7 cellular contexts compared by ENCODE assay signal in the genomic region with DNA sequence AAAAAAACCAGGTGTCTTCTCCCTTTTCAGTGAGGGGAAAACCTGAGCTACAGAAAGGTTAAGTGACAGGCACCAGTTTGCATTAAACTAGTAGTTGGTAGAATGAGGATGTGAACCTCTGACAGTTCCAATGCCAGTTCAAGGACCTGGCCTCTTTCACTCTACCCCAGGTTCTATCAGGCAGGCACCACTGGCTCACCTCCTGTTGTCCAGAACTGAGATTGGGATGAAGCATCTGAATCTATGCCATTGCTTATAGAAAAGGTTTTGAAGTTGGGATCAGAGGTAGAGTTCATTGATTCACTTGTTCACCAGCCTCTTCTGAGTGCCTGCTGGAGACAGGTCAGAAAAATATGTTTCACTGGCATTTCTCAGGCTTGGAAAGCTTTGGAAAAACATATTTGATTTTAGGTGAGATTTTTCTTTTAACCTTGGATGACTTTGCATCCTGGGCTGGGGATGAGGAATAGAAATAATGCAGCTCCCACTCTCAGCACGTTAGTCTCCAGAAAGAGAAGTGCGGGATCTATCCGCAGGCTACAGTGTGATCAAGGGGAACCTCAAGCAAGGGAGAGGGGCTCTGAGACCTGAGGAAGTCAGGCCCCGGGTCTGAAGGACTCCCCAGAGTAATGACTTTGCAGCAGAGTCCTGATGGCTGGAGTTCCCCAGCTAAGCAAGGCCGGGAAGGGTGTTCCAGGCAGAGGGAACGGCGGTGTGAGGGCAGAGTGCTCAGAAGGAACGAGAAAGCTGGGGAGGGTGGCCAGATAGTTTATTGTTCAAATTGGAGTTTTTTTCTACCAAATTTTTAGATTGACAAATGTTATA.
"Had no signal": no experiment of that assay in that cellular context is flagged by ENCODE, and none has a peak within 500 bp of the region (broad histone marks: within the 10 kb centered on the region; RNA-seq: fewer than 3 reads in every experiment).

No MANE protein-coding gene starts in this region.

- H3K4me3 Mint-ChIP-seq: IgD-negative memory B cell had no signal

- DNase-seq: IMR-90, KG1 had no signal

- H3K9ac ChIP-seq: KMS-11 had no signal

- H3K4me3 ChIP-seq: K562 had no signal

- H3K36me3 Mint-ChIP-seq: IgD-negative memory B cell had no signal

- H3K4me2 ChIP-seq: KMS-11 had no signal

- H3K27ac Mint-ChIP-seq: IgD-negative memory B cell had no signal

- H3K4me1 Mint-ChIP-seq: IgD-negative memory B cell had no signal

- H3K9me3 Mint-ChIP-seq: IgD-negative memory B cell had no signal

- ATAC-seq: HepG2, K562 had no signal

- H3K27ac ChIP-seq: HL-60, KMS-11 had no signal
